11 cellular contexts compared by ENCODE assay signal in genomic region chr16:71214771-71215381, GRCh38. TPM values are rescaled to one million over a fixed set of nuclear protein-coding genes. Genes with fewer than 3 reads are reported as not detected.
DNase-seq lines count a peak whose midpoint lies in the region; ATAC-seq and TF ChIP-seq lines count a peak whose summit lies in the region.
"Had no signal": no experiment of that assay in that cellular context is flagged by ENCODE, and none has a peak within 500 bp of the region (broad histone marks: within the 10 kb centered on the region; RNA-seq: fewer than 3 reads in every experiment).

No MANE protein-coding gene starts in this region.

- H3K27ac ChIP-seq in 22Rv1 (no peak overlapping the region), WERI-Rb-1 (no peak overlapping the region)

- H3K9me3 ChIP-seq in WERI-Rb-1 (ENCODE audit: severe bottlenecking): no peaks in the 10 kb centered on the region

- DNase-seq in G401 (ENCODE audit: low spot score): peak; percentile 9
- peak; percentile 8 for DNase-seq in NCI-H345 treated with DMSO at 0.1 percent for 48 hours (lab: John Stamatoyannopoulos, UW; ENCODE audit: unreplicated experiment)
- DNase-seq in fibroblast of peridontal ligament (ENCODE audit: extremely low read depth): peak; percentile 1
- no peak for DNase-seq in WERI-Rb-1
- DNase-seq in lower leg skin (ENCODE audit: low spot score in 2 of 2): no peak
- DNase-seq: effector memory CD4-positive, alpha-beta T cell; Karpas-422; T-helper 17 cell had no signal

- in situ Hi-C loops in G401 (cut with HindIII; ENCODE audit: low sequenced_read_pairs): no loop called here

- no peaks in the 10 kb centered on the region for H3K27me3 ChIP-seq in WERI-Rb-1 (ENCODE audit: insufficient read depth, low read depth, severe bottlenecking)

- 39 to 45% methylated on average over 1 of the region's 1 CpG for WGBS in lower leg skin, 2 donors

- H3K4me3 ChIP-seq in WERI-Rb-1 (ENCODE audit: low read depth, low read length) (no peak overlapping the region), lower leg skin (ENCODE audit: low read depth, poor library complexity, severe bottlenecking) (no peak overlapping the region)

- TF ChIP-seq CTCF in 22Rv1 (IDR thresholded peaks at IDR 0.05) (peak; percentile 41), WERI-Rb-1 (IDR thresholded peaks at IDR 0.05; ENCODE audit: low read depth, low read length) (no peak), lower leg skin (IDR thresholded peaks at IDR 0.05) (no peak)

- no peaks in the 10 kb centered on the region for H3K36me3 ChIP-seq in WERI-Rb-1

- TF ChIP-seq POLR2A in lower leg skin (IDR thresholded peaks at IDR 0.05): no peak

- intact Hi-C loops in lower leg skin (cut with DNase I; ENCODE audit: low total_unique reads): no loop called here

- ATAC-seq in HG02623 (IDR thresholded peaks at IDR 0.05; ENCODE audit: unreplicated experiment) (no peak), GM21528 (IDR thresholded peaks at IDR 0.05; ENCODE audit: low FRiP score, unreplicated experiment) (no peak)
- ATAC-seq: T-helper 17 cell had no signal

RNA-seq across cellular contexts. Expression of gene HYDIN, which starts 15.6 kb away (rescaled TPM):
- total RNA-seq in G401 (2014; rRNA removed; shearing (Covaris generic)): not detected in 2 replicates
- total RNA-seq in lower leg skin: 1 to 10 TPM in 2 of 4 donors, under 1 TPM in 1, not detected in 1; 0.15 to 2.3 (median 1.5) TPM
- total RNA-seq: T-helper 17 cell had no signal

Comparison
In these comparisons a context has a peak if more than half of its experiments do, and no peak if none do; other contexts are left out.
1. DNase-seq: peak in G401 (single experiment), NCI-H345 treated with DMSO at 0.1 percent for 48 hours (single experiment) and fibroblast of peridontal ligament (single experiment); none in WERI-Rb-1 (single experiment) and lower leg skin (0 of 2).